Comparison of ENCODE assay signal across 27 cellular contexts in genomic region chr19:5240011-5240410, GRCh38.
"Had no signal": no experiment of that assay in that cellular context is flagged by ENCODE, and none has a peak within 500 bp of the region (broad histone marks: within the 10 kb centered on the region; RNA-seq: fewer than 3 reads in every experiment).

No MANE protein-coding gene starts in this region.

- H3K9me3 ChIP-seq: Peyer's patch, SJSA1 had no signal

- H3K4me3 Mint-ChIP-seq: activated B cell treated with CpG ODN at 0.5 μM for 24 hours; activated CD4-positive, alpha-beta T cell treated with anti-CD3 and anti-CD28 coated beads, Interleukin-2, amount 10 ng/mL, durations not matched to agents 24 days and 14 days; activated CD8-positive, alpha-beta memory T cell treated with anti-CD3 and anti-CD28 coated beads, Interleukin-2, amount 10 ng/mL, durations not matched to agents 7 days and 5 days; activated naive CD8-positive, alpha-beta T cell treated with anti-CD3 and anti-CD28 coated beads, Interleukin-2, amount 50 U/mL, for 24 hours; activated T-cell treated with anti-CD3 and anti-CD28 coated beads, Interleukin-2, amount 50 U/mL, for 24 hours; activated T-helper 1 cell treated with anti-CD3 and anti-CD28 coated beads, Interleukin-12 subunit alpha, Interleukin-12 subunit beta, Interleukin-2, Interleukin-4 antibody, amounts not matched to agents 30 ng/mL and 10 ng/mL and 1 ng/mL, durations not matched to agents 14 hours and 24 hours and 36 hours had no signal

- H3K9me3 Mint-ChIP-seq: activated B cell treated with CpG ODN at 0.5 μM for 24 hours; activated CD4-positive, alpha-beta T cell treated with anti-CD3 and anti-CD28 coated beads, Interleukin-2, amount 10 ng/mL, durations not matched to agents 24 days and 14 days; activated naive CD4-positive, alpha-beta T cell treated with anti-CD3 and anti-CD28 coated beads, Interleukin-2, amount 50 U/mL, for 72 hours; activated naive CD8-positive, alpha-beta T cell treated with anti-CD3 and anti-CD28 coated beads, Interleukin-2, amount 50 U/mL, for 24 hours; activated T-cell treated with anti-CD3 and anti-CD28 coated beads, Interleukin-2, amount 50 U/mL, for 24 hours; activated T-helper 1 cell treated with anti-CD3 and anti-CD28 coated beads, Interleukin-12 subunit alpha, Interleukin-12 subunit beta, Interleukin-2, Interleukin-4 antibody, amounts not matched to agents 30 ng/mL and 10 ng/mL and 1 ng/mL, durations not matched to agents 14 hours and 24 hours and 36 hours had no signal

- H3K27ac ChIP-seq: Peyer's patch, RWPE1, SJSA1 had no signal

- H3K4me3 ChIP-seq: Peyer's patch, SJSA1 had no signal

- H3K27me3 ChIP-seq: Peyer's patch, SJSA1 had no signal

- H3K36me3 ChIP-seq: SJSA1 had no signal

- H3K36me3 Mint-ChIP-seq: activated CD8-positive, alpha-beta memory T cell treated with anti-CD3 and anti-CD28 coated beads, Interleukin-2, amount 10 ng/mL, durations not matched to agents 7 days and 5 days; activated naive CD4-positive, alpha-beta T cell treated with anti-CD3 and anti-CD28 coated beads, Interleukin-2, amount 50 U/mL, for 72 hours had no signal

- ATAC-seq: activated CD8-positive, alpha-beta memory T cell treated with anti-CD3 and anti-CD28 coated beads, Interleukin-2, amount 10 ng/mL, durations not matched to agents 7 days and 5 days; activated naive CD4-positive, alpha-beta T cell treated with anti-CD3 and anti-CD28 coated beads, Interleukin-2, amount 50 U/mL, for 72 hours; activated naive CD8-positive, alpha-beta T cell treated with anti-CD3 and anti-CD28 coated beads, Interleukin-2, amount 50 U/mL, for 24 hours; SK-N-SH treated with all-trans-retinoic acid at 6 μM for 48 hours had no signal

- H3K27me3 Mint-ChIP-seq: activated B cell treated with CpG ODN at 0.5 μM for 24 hours; activated CD4-positive, alpha-beta T cell treated with anti-CD3 and anti-CD28 coated beads, Interleukin-2, amount 10 ng/mL, durations not matched to agents 24 days and 14 days; activated CD8-positive, alpha-beta memory T cell treated with anti-CD3 and anti-CD28 coated beads, Interleukin-2, amount 10 ng/mL, durations not matched to agents 7 days and 5 days; activated T-cell treated with anti-CD3 and anti-CD28 coated beads, Interleukin-2, amount 50 U/mL, for 24 hours had no signal

- DNase-seq: activated B cell treated with CpG ODN at 0.5 μM for 24 hours; activated CD4-positive, alpha-beta T cell treated with anti-CD3 and anti-CD28 coated beads for 1 hour; activated CD4-positive, alpha-beta T cell treated with anti-CD3 and anti-CD28 coated beads, Interleukin-2, amount 10 ng/mL, durations not matched to agents 24 days and 14 days; activated CD4-positive, alpha-beta T cell treated with anti-CD3 and anti-CD28 coated beads, Interleukin-2, amount 50 U/mL, for 48 hours; activated CD8-positive, alpha-beta memory T cell treated with anti-CD3 and anti-CD28 coated beads, Interleukin-2, amount 10 ng/mL, durations not matched to agents 7 days and 5 days; activated effector memory CD4-positive, alpha-beta T cell treated with anti-CD3 and anti-CD28 coated beads, Interleukin-2, amount 50 U/mL, for 16 hours; activated naive CD4-positive, alpha-beta T cell treated with Interleukin-2 at 50 U/mL for 16 hours; activated naive CD8-positive, alpha-beta T cell treated with anti-CD3 and anti-CD28 coated beads, Interleukin-2, amount 50 U/mL, for 24 hours; activated T-cell treated with anti-CD3 and anti-CD28 coated beads, Interleukin-2, amount 50 U/mL, for 24 hours; amniotic stem cell; MM.1S; NCI-H1105 treated with DMSO at 0.1 percent for 48 hours; NCI-H1436 treated with DMSO at 0.1 percent for 48 hours; NCI-H187; NCI-H2081; NCI-H510A treated with DMSO at 0.1 percent for 48 hours; NCI-H69; NK-92 treated with Interleukin-12 subunit alpha and Interleukin-12 subunit beta, amount 100 ng/mL, for 24 hours; OCI-M1; SHP77; SW 1271 had no signal

- H3K27ac Mint-ChIP-seq: activated B cell treated with CpG ODN at 0.5 μM for 24 hours; activated CD4-positive, alpha-beta T cell treated with anti-CD3 and anti-CD28 coated beads, Interleukin-2, amount 10 ng/mL, durations not matched to agents 24 days and 14 days; activated CD8-positive, alpha-beta memory T cell treated with anti-CD3 and anti-CD28 coated beads, Interleukin-2, amount 10 ng/mL, durations not matched to agents 7 days and 5 days; activated naive CD8-positive, alpha-beta T cell treated with anti-CD3 and anti-CD28 coated beads, Interleukin-2, amount 50 U/mL, for 24 hours; activated T-cell treated with anti-CD3 and anti-CD28 coated beads, Interleukin-2, amount 50 U/mL, for 24 hours; activated T-helper 1 cell treated with anti-CD3 and anti-CD28 coated beads, Interleukin-12 subunit alpha, Interleukin-12 subunit beta, Interleukin-2, Interleukin-4 antibody, amounts not matched to agents 30 ng/mL and 10 ng/mL and 1 ng/mL, durations not matched to agents 14 hours and 24 hours and 36 hours had no signal

- H3K4me1 ChIP-seq: Peyer's patch, SJSA1 had no signal

- H3K4me1 Mint-ChIP-seq: activated B cell treated with CpG ODN at 0.5 μM for 24 hours; activated CD4-positive, alpha-beta T cell treated with anti-CD3 and anti-CD28 coated beads, Interleukin-2, amount 10 ng/mL, durations not matched to agents 24 days and 14 days; activated CD8-positive, alpha-beta memory T cell treated with anti-CD3 and anti-CD28 coated beads, Interleukin-2, amount 10 ng/mL, durations not matched to agents 7 days and 5 days; activated naive CD8-positive, alpha-beta T cell treated with anti-CD3 and anti-CD28 coated beads, Interleukin-2, amount 50 U/mL, for 24 hours had no signal
